Comparison of ENCODE assay signal across 22 cellular contexts in genomic region chr6:141209890-141210289, GRCh38.
"Had no signal": no experiment of that assay in that cellular context is flagged by ENCODE, and none has a peak within 500 bp of the region (broad histone marks: within the 10 kb centered on the region; RNA-seq: fewer than 3 reads in every experiment).

No MANE protein-coding gene starts in this region.

- H3K4me1 Mint-ChIP-seq: endodermal cell had no signal

- H3K9me3 Mint-ChIP-seq: effector memory CD8-positive, alpha-beta T cell had no signal

- H3K4me3 Mint-ChIP-seq: dendritic cell treated with granulocyte-macrophage colony-stimulating factor and Interleukin-4, amounts not matched to agents 40 ng/mL and 50 ng/mL, for 4 days; effector memory CD8-positive, alpha-beta T cell; endodermal cell had no signal

- ATAC-seq: effector memory CD8-positive, alpha-beta T cell; esophagus mucosa; foreskin keratinocyte; gastrocnemius medialis; gastroesophageal sphincter; heart left ventricle; heart right ventricle had no signal

- H3K27ac Mint-ChIP-seq: dendritic cell treated with granulocyte-macrophage colony-stimulating factor and Interleukin-4, amounts not matched to agents 40 ng/mL and 50 ng/mL, for 4 days; effector memory CD8-positive, alpha-beta T cell; endodermal cell had no signal

- H3K27me3 Mint-ChIP-seq: dendritic cell treated with granulocyte-macrophage colony-stimulating factor and Interleukin-4, amounts not matched to agents 40 ng/mL and 50 ng/mL, for 4 days had no signal

- DNase-seq: colonic mucosa; cortex of kidney; dermis blood vessel endothelial cell; dorsolateral prefrontal cortex; effector CD4-positive, alpha-beta T cell; effector CD8-positive, alpha-beta T cell; effector memory CD4-positive, alpha-beta T cell; effector memory CD8-positive, alpha-beta T cell; endodermal cell; erythroblast; esophagus squamous epithelium; foreskin fibroblast; foreskin keratinocyte; foreskin melanocyte; gastrocnemius medialis; glutamatergic neuron; head of caudate nucleus; heart left ventricle; heart right ventricle had no signal
